Comparison of ENCODE assay signal across 26 cellular contexts in the genomic region with DNA sequence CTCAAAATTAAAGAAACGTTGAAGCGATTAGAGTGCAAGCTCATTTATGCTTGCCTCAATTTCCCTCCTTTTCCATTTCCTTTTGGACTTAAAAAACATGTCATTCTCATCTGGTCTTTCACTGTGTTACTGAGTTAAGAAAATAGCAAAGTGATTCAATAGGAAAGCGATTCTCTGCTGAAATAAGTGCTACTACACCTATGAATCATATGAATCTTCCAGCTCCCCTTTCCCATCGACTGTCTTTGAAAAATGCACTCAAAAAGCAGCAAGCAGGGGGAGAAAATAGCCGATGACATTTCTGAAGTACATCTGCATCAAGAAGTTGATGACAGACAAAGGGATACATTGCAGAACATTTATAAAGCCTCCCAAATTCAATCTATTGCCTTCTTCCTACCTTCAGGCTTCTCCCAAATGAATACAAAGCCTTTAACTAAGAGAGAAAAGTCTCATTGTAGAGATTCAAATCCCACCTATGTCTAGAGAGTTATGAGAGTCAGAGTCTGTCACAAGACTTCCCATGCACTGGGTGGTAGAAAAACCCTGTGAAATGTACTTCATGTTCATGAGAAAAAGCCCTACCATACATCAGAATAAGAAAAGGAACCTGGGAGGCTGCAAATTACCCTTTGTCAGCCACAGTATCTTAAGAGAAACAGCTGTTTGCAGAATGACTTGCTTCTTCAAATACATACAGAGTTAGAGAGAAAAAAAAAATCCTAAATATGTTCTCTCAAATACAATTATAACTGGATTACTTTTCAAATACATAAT.
DNase-seq lines count a peak whose midpoint lies in the region; ATAC-seq and TF ChIP-seq lines count a peak whose summit lies in the region.
"Had no signal": no experiment of that assay in that cellular context is flagged by ENCODE, and none has a peak within 500 bp of the region (broad histone marks: within the 10 kb centered on the region; RNA-seq: fewer than 3 reads in every experiment).

No MANE protein-coding gene starts in this region.

- H3K27ac ChIP-seq in GM23338 (ENCODE audit: low read depth): no peak overlapping the region
- H3K27ac ChIP-seq in OCI-LY3 (ENCODE audit: low read length): peak overlapping the region; percentile 47
- no peak overlapping the region for H3K27ac ChIP-seq in iPS-20b (ENCODE audit: low read length)
- H3K27ac ChIP-seq: ovary, uterus, WERI-Rb-1 had no signal

- peak overlapping the region; percentile 81 for H3K27ac Mint-ChIP-seq in GM23338

- no peaks in the 10 kb centered on the region for H3K9me3 ChIP-seq in OCI-LY3 (ENCODE audit: insufficient read depth, low read length)
- no peaks in the 10 kb centered on the region for H3K9me3 ChIP-seq in iPS-20b (ENCODE audit: insufficient read depth, low read depth, low read length)
- H3K9me3 ChIP-seq: ovary, uterus had no signal

- H3K27me3 Mint-ChIP-seq in GM23338 (ENCODE audit: insufficient read depth, low read depth, poor library complexity): peaks cover 3% of the 10 kb centered on the region
- H3K27me3 Mint-ChIP-seq: naive thymus-derived CD4-positive, alpha-beta T cell had no signal

- H3K4me1 Mint-ChIP-seq in GM23338: peaks cover 71% of the 10 kb centered on the region

- ATAC-seq in GM23338: peak; percentile 40
- ATAC-seq: naive thymus-derived CD4-positive, alpha-beta T cell had no signal

- H4K20me1 ChIP-seq in GM23338 (replicated peaks; ENCODE audit: insufficient read depth) (no peaks in the 10 kb centered on the region), OCI-LY3 (ENCODE audit: insufficient read depth, low read length) (no peaks in the 10 kb centered on the region)

- no peaks in the 10 kb centered on the region; the same call in 2 of the 3 replicates for H3K36me3 Mint-ChIP-seq in GM23338 (ENCODE audit: low read depth)

- DNase-seq in GM12865 (ENCODE audit: low read depth) (peak; percentile 63), GM23338 (ENCODE audit: low spot score) (peak; percentile 47), DMS 273 treated with DMSO at 0.1 percent for 48 hours (lab: John Stamatoyannopoulos, UW) (no peak), NCI-H146 treated with DMSO at 0.1 percent for 48 hours (lab: John Stamatoyannopoulos, UW; ENCODE audit: unreplicated experiment) (no peak)
- no peak for DNase-seq in NK-92 treated with Interleukin-12 subunit alpha and Interleukin-12 subunit beta, amount 100 ng/mL, for 24 hours (lab: John Stamatoyannopoulos, UW)
- DNase-seq in activated CD4-positive, alpha-beta T cell treated with anti-CD3 and anti-CD28 coated beads for 4 hours: no peak
- DNase-seq: activated CD8-positive, alpha-beta memory T cell treated with anti-CD3 and anti-CD28 coated beads, Interleukin-2, amount 50 U/mL, for 4 hours; activated naive CD4-positive, alpha-beta T cell treated with anti-CD3 and anti-CD28 coated beads, Interleukin-2, amount 50 U/mL, for 16 hours; C1 segment of cervical spinal cord; H7; KBM-7; MM.1S; naive thymus-derived CD4-positive, alpha-beta T cell; NCI-H1417; NCI-H2081 treated with DMSO at 0.1 percent for 48 hours; NCI-H774; OCI-M1; ovary; retina; stimulated activated CD4-positive, alpha-beta T cell treated with anti-CD3 and anti-CD28 coated beads, Interleukin-4, amount 100 ng/mL, for 24 hours; stimulated activated naive CD4-positive, alpha-beta T cell; T-helper 9 cell; uterus; WERI-Rb-1 had no signal

- no peaks in the 10 kb centered on the region for H3F3A ChIP-seq in GM23338 (replicated peaks; ENCODE audit: low read depth)

- H3K36me3 ChIP-seq in GM23338 (ENCODE audit: insufficient read depth) (no peaks in the 10 kb centered on the region), OCI-LY3 (replicated peaks; ENCODE audit: low read depth, low read length) (no peaks in the 10 kb centered on the region), iPS-20b (ENCODE audit: insufficient read depth, low read depth, low read length) (no peaks in the 10 kb centered on the region)
- H3K36me3 ChIP-seq: ovary, uterus, WERI-Rb-1 had no signal

- TF ChIP-seq CTCF in GM12865 (IDR thresholded peaks at IDR 0.05; ENCODE audit: insufficient read depth, low read depth, low read length, missing control alignments): no peak
- no peak for TF ChIP-seq CTCF in GM23338 (conservative IDR thresholded peaks at IDR 0.05; ENCODE audit: low read depth in 2 of 2)
- no peak for TF ChIP-seq CTCF in OCI-LY3 (IDR thresholded peaks at IDR 0.05; ENCODE audit: low read depth, low read length)

- H3K4me2 ChIP-seq in GM23338: peak overlapping the region; percentile 73
- peak overlapping the region; percentile 17 for H3K4me2 ChIP-seq in OCI-LY3 (ENCODE audit: low read length)

- no peaks in the 10 kb centered on the region for H3K79me2 ChIP-seq in GM23338 (replicated peaks; ENCODE audit: insufficient read depth)
- H3K79me2 ChIP-seq in OCI-LY3 (ENCODE audit: low read length): no peaks in the 10 kb centered on the region

- no peaks in the 10 kb centered on the region for H3K9me3 Mint-ChIP-seq in GM23338
- H3K9me3 Mint-ChIP-seq: naive thymus-derived CD4-positive, alpha-beta T cell had no signal

- peaks cover 52% of the 10 kb centered on the region for H3K4me1 ChIP-seq in GM23338 (ENCODE audit: insufficient read depth)
- H3K4me1 ChIP-seq in OCI-LY3 (ENCODE audit: low read length): peaks cover 34% of the 10 kb centered on the region
- peaks cover 38% of the 10 kb centered on the region for H3K4me1 ChIP-seq in iPS-20b (ENCODE audit: insufficient read depth, low read length)
- H3K4me1 ChIP-seq: uterus had no signal

- H3K9me2 ChIP-seq in GM23338 (ENCODE audit: insufficient read depth): no peaks in the 10 kb centered on the region

- H3K4me3 ChIP-seq in GM12865 (ENCODE audit: low read depth, low read length) (no peak overlapping the region), GM23338 (peak overlapping the region; percentile 14), OCI-LY3 (ENCODE audit: low read length) (no peak overlapping the region), iPS-20b (ENCODE audit: low read length) (peak overlapping the region; percentile 48)
- H3K4me3 ChIP-seq: ovary, uterus had no signal

- H3K4me3 Mint-ChIP-seq in GM23338: peak overlapping the region; percentile 54
- H3K4me3 Mint-ChIP-seq: naive thymus-derived CD4-positive, alpha-beta T cell had no signal

- H3K9ac ChIP-seq in OCI-LY3 (ENCODE audit: low read length): no peak overlapping the region
- no peak overlapping the region; the same call in 1 of the 2 replicates for H3K9ac ChIP-seq in iPS-20b (ENCODE audit: low read depth, low read length)

- H3K27me3 ChIP-seq in GM23338 (ENCODE audit: insufficient read depth) (peaks cover 34% of the 10 kb centered on the region), OCI-LY3 (ENCODE audit: low read depth, low read length) (no peaks in the 10 kb centered on the region), iPS-20b (ENCODE audit: insufficient read depth, low read length) (peaks cover 18% of the 10 kb centered on the region)
- H3K27me3 ChIP-seq: ovary, uterus had no signal

- H2AFZ ChIP-seq in GM23338 (no peak overlapping the region), OCI-LY3 (ENCODE audit: low read depth, low read length) (no peak overlapping the region)

TF ChIP-seq in GM23338, 12 proteins besides CTCF, POLR2A, EP300 and RAD21:
- TF ChIP-seq CREB1 (CRISPR knock-in tag; IDR thresholded peaks at IDR 0.05; ENCODE audit: low read depth) (no peak), STAT1 (IDR thresholded peaks at IDR 0.05; ENCODE audit: unreplicated experiment) (no peak), ZNF331 (CRISPR knock-in tag; IDR thresholded peaks at IDR 0.05; ENCODE audit: low read depth) (no peak), EZH2phosphoT487 (IDR thresholded peaks at IDR 0.05; ENCODE audit: unreplicated experiment) (no peak), ZNF114 (CRISPR knock-in tag; IDR thresholded peaks at IDR 0.05) (no peak), POLR2AphosphoS5 (IDR thresholded peaks at IDR 0.05; ENCODE audit: low read depth) (no peak)
TF ChIP-seq in GM23338: peak in this region for 0.

Comparison
In these comparisons a context has a peak if more than half of its experiments do, and no peak if none do; other contexts are left out.
1. DNase-seq: peak in GM12865 (single experiment) and GM23338 (single experiment); none in NK-92 treated with Interleukin-12 subunit alpha and Interleukin-12 subunit beta, amount 100 ng/mL, for 24 hours (single experiment), DMS 273 treated with DMSO at 0.1 percent for 48 hours (single experiment), activated CD4-positive, alpha-beta T cell treated with anti-CD3 and anti-CD28 coated beads for 4 hours (0 of 2) and NCI-H146 treated with DMSO at 0.1 percent for 48 hours (single experiment).
2. H3K4me3 ChIP-seq: peak in GM23338 (single experiment) and iPS-20b (single experiment); none in GM12865 (single experiment) and OCI-LY3 (single experiment).